ENCODE assay signal across 9 cellular contexts in the genomic region with DNA sequence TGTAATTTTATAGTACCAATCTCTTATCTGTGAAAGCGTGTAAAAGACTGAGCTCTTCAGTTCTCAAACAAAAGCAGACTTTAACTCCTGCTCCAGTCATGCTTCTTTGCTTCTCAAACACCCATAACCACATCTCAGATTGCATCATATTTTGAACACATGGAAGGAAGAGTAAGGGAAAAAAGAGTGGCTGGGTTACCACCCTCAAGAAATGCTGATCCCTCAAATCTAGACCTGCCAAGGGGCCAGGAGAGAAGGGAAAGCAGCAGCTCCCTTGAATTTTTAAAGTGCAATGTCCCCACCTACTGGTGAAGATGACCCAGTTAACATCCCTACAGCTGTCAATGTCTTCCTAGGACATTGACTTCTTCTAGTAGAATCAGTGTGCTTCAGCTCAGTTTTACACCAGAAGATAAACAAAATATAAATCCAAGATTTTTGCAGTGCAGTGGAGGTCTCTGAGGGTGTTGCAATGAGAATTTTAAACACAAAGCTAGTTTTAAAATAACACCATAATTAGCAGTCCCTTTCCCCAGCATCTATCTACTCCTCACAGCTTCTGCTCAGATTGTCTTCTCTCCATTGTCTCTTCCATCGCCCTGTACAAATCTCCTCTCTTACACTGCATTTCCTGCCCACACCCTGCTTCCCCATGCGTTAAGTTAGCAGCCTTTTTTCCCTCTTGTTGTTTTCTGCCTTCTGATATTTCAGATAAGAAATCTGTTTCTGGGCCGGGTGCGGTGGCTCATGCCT. TPM values are rescaled to one million over a fixed set of nuclear protein-coding genes. Genes with fewer than 3 reads are reported as not detected.
A peak's percentile ranks its signal among the peaks of the same experiment; 100 is the strongest.
DNase-seq lines count a peak whose midpoint lies in the region; ATAC-seq and TF ChIP-seq lines count a peak whose summit lies in the region.
"Had no signal": no experiment of that assay in that cellular context is flagged by ENCODE, and none has a peak within 500 bp of the region (broad histone marks: within the 10 kb centered on the region; RNA-seq: fewer than 3 reads in every experiment).

No MANE protein-coding gene starts in this region.

- H3K4me1 Mint-ChIP-seq in MCF 10A (ENCODE audit: insufficient read depth, unreplicated experiment), result no peaks in the 10 kb centered on the region

- no peak overlapping the region for H3K4me2 ChIP-seq in OCI-LY1 (ENCODE audit: low read length)
- H3K4me2 ChIP-seq: BLaER1 had no signal

- no peak overlapping the region for H3K27ac Mint-ChIP-seq in MCF 10A (ENCODE audit: low read depth, unreplicated experiment)

- intact Hi-C loops in MCF 10A (cut with micrococcal nuclease), result loop anchor here (1.0 to 10.0 kb wide), 4 partner anchors 164 to 541 kb away; no protein-coding TSS in a partner anchor

- H3K27me3 Mint-ChIP-seq in MCF 10A (ENCODE audit: insufficient read depth, unreplicated experiment), result peaks cover 95% of the 10 kb centered on the region

- no peaks in the 10 kb centered on the region for H3K9me3 ChIP-seq in OCI-LY1 (ENCODE audit: low read length)
- H3K9me3 ChIP-seq: BLaER1 had no signal

- no peaks in the 10 kb centered on the region for H4K20me1 ChIP-seq in OCI-LY1 (ENCODE audit: insufficient read depth, low read length)
- H4K20me1 ChIP-seq: BLaER1 had no signal

- BruUV-seq in MCF 10A (replicated peaks; lab: Mats Ljungman, UMichigan), result no TSS peak

- H3K4me3 Mint-ChIP-seq in MCF 10A (ENCODE audit: unreplicated experiment), result no peak overlapping the region

- DNase-seq in NCI-H1417 (lab: John Stamatoyannopoulos, UW), result peak; percentile 20 to 95 (median 66)
- DNase-seq in NCI-H1417 treated with DMSO at 0.1 percent for 48 hours (lab: John Stamatoyannopoulos, UW), result no peak
- DNase-seq in HS-5 (ENCODE audit: low read depth), result peak; percentile 15
- DNase-seq in MCF 10A (ENCODE audit: unreplicated experiment), result peak; percentile 65
- DNase-seq in iris pigment epithelial cell (ENCODE audit: low read depth), result peak; percentile 65
- peak; percentile 26 for DNase-seq in stimulated activated naive CD8-positive, alpha-beta T cell treated with anti-CD3 and anti-CD28 coated beads, Interleukin-15, Interleukin-2, amounts not matched to agents 100 U/mL and 50 U/mL, for 24 hours

- no peaks in the 10 kb centered on the region for H3K9me2 ChIP-seq in OCI-LY1 (ENCODE audit: low read depth, low read length)

- H3K79me2 ChIP-seq in OCI-LY1 (ENCODE audit: insufficient read depth, low read length), result no peaks in the 10 kb centered on the region

- H2AFZ ChIP-seq in OCI-LY1 (ENCODE audit: low read length), result no peak overlapping the region

- no peak overlapping the region for H3K9ac ChIP-seq in OCI-LY1 (ENCODE audit: low read length)
- H3K9ac ChIP-seq: BLaER1 had no signal

- no peaks in the 10 kb centered on the region for H3F3A ChIP-seq in OCI-LY1 (ENCODE audit: insufficient read depth, low read length)

- no peak overlapping the region for H3K27ac ChIP-seq in OCI-LY1 (ENCODE audit: low read depth, low read length, poor library complexity, severe bottlenecking)
- H3K27ac ChIP-seq: BLaER1 had no signal

- no peaks in the 10 kb centered on the region for H3K4me1 ChIP-seq in OCI-LY1 (ENCODE audit: insufficient read depth, low read length, severe bottlenecking)

- POLR2A ChIA-PET in MCF 10A (lab: Yijun Ruan, JAX), result interaction anchor here (0.6 to 1.6 kb wide), 4 partner anchors 67 to 354 kb away, joined by 3 read pairs; partner anchors contain the start of gene TAP1

- no peaks in the 10 kb centered on the region for H3K27me3 ChIP-seq in OCI-LY1 (ENCODE audit: insufficient read depth, low read length)
- H3K27me3 ChIP-seq: BLaER1 had no signal

- H3K9me3 Mint-ChIP-seq in MCF 10A (ENCODE audit: unreplicated experiment), result no peaks in the 10 kb centered on the region

- no peak overlapping the region for H3K4me3 ChIP-seq in OCI-LY1 (ENCODE audit: low read depth, low read length, poor library complexity, severe bottlenecking)
- H3K4me3 ChIP-seq: BLaER1 had no signal

- ATAC-seq in stimulated activated naive CD8-positive, alpha-beta T cell treated with anti-CD3 and anti-CD28 coated beads, Interleukin-15, Interleukin-2, amounts not matched to agents 100 U/mL and 50 U/mL, for 24 hours, result peak; percentile 49
- ATAC-seq in GM18867 (IDR thresholded peaks at IDR 0.05; ENCODE audit: unreplicated experiment), result no peak

- no peaks in the 10 kb centered on the region for H3K36me3 ChIP-seq in OCI-LY1 (ENCODE audit: insufficient read depth, low read length)
- H3K36me3 ChIP-seq: BLaER1 had no signal

- CTCF ChIA-PET in MCF 10A (lab: Yijun Ruan, JAX), result interaction anchor here (0.5 to 3.0 kb wide), 33 partner anchors 10 to 913 kb away, joined by 3 to 31 read pairs (median 4); partner anchors contain the start of gene TAP1

- no peaks in the 10 kb centered on the region for H3K36me3 Mint-ChIP-seq in MCF 10A (ENCODE audit: insufficient read depth, unreplicated experiment)

- TF ChIP-seq CTCF in OCI-LY1 (IDR thresholded peaks at IDR 0.05; ENCODE audit: low read length) (peak; percentile 74; the same call in 1 of the 2 replicates), MCF 10A (IDR thresholded peaks at IDR 0.05; ENCODE audit: unreplicated experiment) (peak; percentile 64)

RNA-seq across cellular contexts. Expression of gene HLA-DQB2, which starts 22.6 kb away (rescaled TPM):
- not detected in 2 replicates for total RNA-seq in MCF 10A (2022)

RNA-seq across cellular contexts. Expression of gene HLA-DOB, which starts 30.8 kb away (rescaled TPM):
- total RNA-seq in MCF 10A (2022), result 0.56 and 0.79 TPM in 2 replicates

RNA-seq across cellular contexts. Expression of gene HLA-DQA2, which starts 44.8 kb away (rescaled TPM):
- total RNA-seq in MCF 10A (2022), result not detected in 2 replicates

RNA-seq across cellular contexts. Expression of gene TAP2, which starts 52.6 kb away (rescaled TPM):
- 43.3 and 61.2 TPM in 2 replicates for total RNA-seq in MCF 10A (2022)

RNA-seq across cellular contexts. Expression of gene PSMB8, which starts 57.9 kb away (rescaled TPM):
- 34.1 and 47.3 TPM in 2 replicates for total RNA-seq in MCF 10A (2022)
